24 cellular contexts compared by ENCODE assay signal in genomic region chr12:115296613-115297012, GRCh38.
"Had no signal": no experiment of that assay in that cellular context is flagged by ENCODE, and none has a peak within 500 bp of the region (broad histone marks: within the 10 kb centered on the region; RNA-seq: fewer than 3 reads in every experiment).

No MANE protein-coding gene starts in this region.

- H3K36me3 ChIP-seq: breast epithelium, SJSA1 had no signal

- DNase-seq: activated CD4-positive, alpha-beta T cell treated with anti-CD3 and anti-CD28 coated beads for 48 hours; activated CD4-positive, alpha-beta T cell treated with anti-CD3 and anti-CD28 coated beads, Interleukin-2, amount 50 U/mL, for 4 hours; activated CD4-positive, CD25-positive, alpha-beta regulatory T cell treated with anti-CD3 and anti-CD28 coated beads, Interleukin-2, amount 50 U/mL, for 72 hours; activated CD8-positive, alpha-beta memory T cell treated with anti-CD3 and anti-CD28 coated beads, Interleukin-2, amount 10 ng/mL, durations not matched to agents 7 days and 5 days; activated effector memory CD4-positive, alpha-beta T cell treated with Interleukin-2 at 50 U/mL for 16 hours; activated naive CD4-positive, alpha-beta T cell; activated T-cell treated with anti-CD3 and anti-CD28 coated beads, Interleukin-2, amount 50 U/mL, for 24 hours; aorta; central memory CD4-positive, alpha-beta T cell; KG1; NCI-H1092 treated with DMSO at 0.1 percent for 48 hours; NCI-H1436; NCI-H1694 treated with DMSO at 0.1 percent for 48 hours; NCI-H2081 treated with DMSO at 0.1 percent for 48 hours; NCI-H2171 treated with DMSO at 0.1 percent for 48 hours; NCI-H226; NCI-H69; SHP77; T-helper 17 cell; T-helper 9 cell had no signal

- H3K9me3 ChIP-seq: breast epithelium, SJSA1 had no signal

- H3K27ac ChIP-seq: breast epithelium, RWPE1, SJSA1 had no signal

- H3K27me3 ChIP-seq: breast epithelium, SJSA1 had no signal

- H3K4me3 ChIP-seq: breast epithelium, SJSA1 had no signal

- ATAC-seq: activated CD8-positive, alpha-beta memory T cell treated with anti-CD3 and anti-CD28 coated beads, Interleukin-2, amount 10 ng/mL, durations not matched to agents 7 days and 5 days; T-helper 17 cell; WTC11 had no signal
